11 cellular contexts compared by ENCODE assay signal in the genomic region with DNA sequence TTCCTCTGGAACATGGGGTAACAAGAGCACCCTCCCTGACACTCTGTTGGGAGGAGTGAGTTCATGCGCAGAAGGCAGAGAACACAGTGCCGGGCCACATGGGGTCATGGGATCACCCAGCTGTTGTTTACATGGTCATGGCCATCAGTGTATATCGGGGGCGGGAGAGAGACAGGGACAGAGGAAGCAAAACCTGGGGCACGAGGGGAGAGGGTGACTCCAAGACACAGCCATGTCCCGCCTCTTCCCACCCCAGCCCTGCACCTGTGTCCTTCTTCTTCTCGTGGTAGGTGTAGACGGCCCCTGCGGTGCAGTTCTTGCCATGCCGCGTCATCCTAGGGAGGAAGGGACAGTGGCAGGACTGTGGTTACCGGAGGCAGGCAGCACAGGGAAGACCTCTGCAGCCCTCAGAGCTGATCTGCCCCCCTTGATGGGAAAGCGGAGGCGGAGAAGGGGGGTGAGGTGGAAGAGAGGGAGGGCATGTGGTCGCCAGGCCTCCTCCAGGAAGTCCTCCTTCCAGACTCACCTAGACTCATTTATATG. TPM values are rescaled to one million over a fixed set of nuclear protein-coding genes. Genes with fewer than 3 reads are reported as not detected.
A peak's percentile ranks its signal among the peaks of the same experiment; 100 is the strongest.
DNase-seq lines count a peak whose midpoint lies in the region; ATAC-seq and TF ChIP-seq lines count a peak whose summit lies in the region.
"Had no signal": no experiment of that assay in that cellular context is flagged by ENCODE, and none has a peak within 500 bp of the region (broad histone marks: within the 10 kb centered on the region; RNA-seq: fewer than 3 reads in every experiment).

No MANE protein-coding gene starts in this region.

- peaks cover 52% of the 10 kb centered on the region for H3K4me1 Mint-ChIP-seq in activated T-helper 17 cell treated with anti-CD3 and anti-CD28 coated beads, Interleukin-2, amount 50 U/mL, for 72 hours

- H3K27ac Mint-ChIP-seq in activated T-helper 17 cell treated with anti-CD3 and anti-CD28 coated beads, Interleukin-2, amount 50 U/mL, for 72 hours: peak overlapping the region; percentile 96

- no peak overlapping the region for H3K27ac ChIP-seq in HUES64 (ENCODE audit: low read depth, low read length)
- no peak overlapping the region for H3K27ac ChIP-seq in iPS-20b (ENCODE audit: low read length)
- H3K27ac ChIP-seq in skin epidermis: peak overlapping the region in 16 of 21 experiments; percentile 1 to 80 (median 44)
- H3K27ac ChIP-seq in left lung: no peak overlapping the region
- peak overlapping the region in 1 of 2 donors; percentile 13 for H3K27ac ChIP-seq in coronary artery
- H3K27ac ChIP-seq: thoracic aorta had no signal

- peak; percentile 23 for ATAC-seq in activated T-helper 17 cell treated with anti-CD3 and anti-CD28 coated beads, Interleukin-2, amount 50 U/mL, for 72 hours (replicated peaks)
- ATAC-seq in left lung: no peak
- ATAC-seq in HG03280 (IDR thresholded peaks at IDR 0.05; ENCODE audit: unreplicated experiment): no peak

- H3K9me3 ChIP-seq in HUES64 (ENCODE audit: insufficient read depth, low read depth, low read length) (no peaks in the 10 kb centered on the region), iPS-20b (ENCODE audit: insufficient read depth, low read depth, low read length) (no peaks in the 10 kb centered on the region), left lung (no peaks in the 10 kb centered on the region)
- H3K9me3 ChIP-seq: thoracic aorta had no signal

- peaks cover 70% of the 10 kb centered on the region for H3K36me3 Mint-ChIP-seq in activated T-helper 17 cell treated with anti-CD3 and anti-CD28 coated beads, Interleukin-2, amount 50 U/mL, for 72 hours (ENCODE audit: low read depth)

- H3K36me3 ChIP-seq in HUES64 (ENCODE audit: insufficient read depth, low read length): peaks cover 38% of the 10 kb centered on the region
- peaks cover 28% of the 10 kb centered on the region for H3K36me3 ChIP-seq in iPS-20b (ENCODE audit: insufficient read depth, low read depth, low read length)
- H3K36me3 ChIP-seq in left lung: peaks cover 0 to 45% of the 10 kb centered on the region in 2 donors

- H3K4me1 ChIP-seq in HUES64 (ENCODE audit: insufficient read depth, low read length) (no peaks in the 10 kb centered on the region; the same call in 1 of the 2 replicates), iPS-20b (ENCODE audit: insufficient read depth, low read length) (no peaks in the 10 kb centered on the region), left lung (peaks cover 0 to 24% of the 10 kb centered on the region in 2 donors)

- 81% methylated on average over 14 of the region's 15 CpGs for WGBS in HUES64

- no peaks in the 10 kb centered on the region for H3K9me3 Mint-ChIP-seq in activated T-helper 17 cell treated with anti-CD3 and anti-CD28 coated beads, Interleukin-2, amount 50 U/mL, for 72 hours

- no peak for TF ChIP-seq CTCF in left lung (IDR thresholded peaks at IDR 0.05)
- TF ChIP-seq CTCF in coronary artery (IDR thresholded peaks at IDR 0.05): no peak

- no peaks in the 10 kb centered on the region for H3K27me3 Mint-ChIP-seq in activated T-helper 17 cell treated with anti-CD3 and anti-CD28 coated beads, Interleukin-2, amount 50 U/mL, for 72 hours

- no peak for DNase-seq in left lung
- DNase-seq in SHP77 treated with DMSO at 0.1 percent for 48 hours (lab: John Stamatoyannopoulos, UW): no peak
- DNase-seq in coronary artery (ENCODE audit: low spot score): no peak
- DNase-seq: NCI-H774 had no signal

- intact Hi-C loops in left lung (cut with DNase I): no loop called here

- no peaks in the 10 kb centered on the region for H3K27me3 ChIP-seq in HUES64 (ENCODE audit: insufficient read depth, low read length)
- H3K27me3 ChIP-seq in iPS-20b (ENCODE audit: insufficient read depth, low read length): no peaks in the 10 kb centered on the region
- no peaks in the 10 kb centered on the region for H3K27me3 ChIP-seq in left lung

- H3K9ac ChIP-seq in HUES64 (ENCODE audit: low read depth, low read length) (peak overlapping the region; percentile 5; the same call in 1 of the 2 replicates), iPS-20b (ENCODE audit: low read depth, low read length) (0 out of 2 replicates have a peak overlapping the region, but pooled peaks have one; percentile 34)

- H3K4me3 ChIP-seq in HUES64 (ENCODE audit: low read length): no peak overlapping the region
- H3K4me3 ChIP-seq in iPS-20b (ENCODE audit: low read length): no peak overlapping the region
- H3K4me3 ChIP-seq in skin epidermis: peak overlapping the region in 1 of 7 experiments; percentile 8
- no peak overlapping the region for H3K4me3 ChIP-seq in left lung
- no peak overlapping the region for H3K4me3 ChIP-seq in coronary artery
- H3K4me3 ChIP-seq: thoracic aorta had no signal

- H3K4me3 Mint-ChIP-seq in activated T-helper 17 cell treated with anti-CD3 and anti-CD28 coated beads, Interleukin-2, amount 50 U/mL, for 72 hours: peak overlapping the region; percentile 92

RNA-seq across cellular contexts. Expression of a gene that starts 19.9 kb away (rescaled TPM):
- 61.3 TPM for polyA plus RNA-seq in HUES64 (2013, experiment 1 of 2)
- polyA plus RNA-seq in HUES64 (2013, experiment 2 of 2): 62.8 TPM
- 100 to 1,000 TPM; 101 to 103 TPM for total RNA-seq in activated T-helper 17 cell treated with anti-CD3 and anti-CD28 coated beads, Interleukin-2, amount 50 U/mL, for 72 hours
- 10 to 100 TPM; 40.8 to 45.0 TPM for total RNA-seq in left lung

RNA-seq across cellular contexts. Expression of a gene that starts 20.7 kb away (rescaled TPM):
- 1.8 TPM for polyA plus RNA-seq in HUES64 (2013, experiment 1 of 2)
- polyA plus RNA-seq in HUES64 (2013, experiment 2 of 2): 1.5 TPM
- 10 to 100 TPM in 1 of 2 donors, 1 to 10 TPM in 1; 3.8 to 12.3 TPM for total RNA-seq in activated T-helper 17 cell treated with anti-CD3 and anti-CD28 coated beads, Interleukin-2, amount 50 U/mL, for 72 hours
- 10 to 100 TPM in 1 of 2 donors, 1 to 10 TPM in 1; 7.6 to 13.6 TPM for total RNA-seq in left lung
- total RNA-seq: thoracic aorta had no signal
- polyA plus RNA-seq: fibroblast of lung had no signal

RNA-seq across cellular contexts. Expression of a gene that starts 30.6 kb away (rescaled TPM):
- 30.1 TPM for polyA plus RNA-seq in HUES64 (2013, experiment 1 of 2)
- polyA plus RNA-seq in HUES64 (2013, experiment 2 of 2): 30.4 TPM
- 10 to 100 TPM; 27.2 to 27.8 TPM for total RNA-seq in activated T-helper 17 cell treated with anti-CD3 and anti-CD28 coated beads, Interleukin-2, amount 50 U/mL, for 72 hours
- total RNA-seq in left lung: 10 to 100 TPM; 26.1 to 26.7 TPM

RNA-seq across cellular contexts. Expression of a gene that starts 32.6 kb away (rescaled TPM):
- polyA plus RNA-seq in HUES64 (2013, experiment 1 of 2): 3.3 TPM
- 3.6 TPM for polyA plus RNA-seq in HUES64 (2013, experiment 2 of 2)
- 10 to 100 TPM in 1 of 2 donors, 1 to 10 TPM in 1; 1.2 to 11.8 TPM for total RNA-seq in activated T-helper 17 cell treated with anti-CD3 and anti-CD28 coated beads, Interleukin-2, amount 50 U/mL, for 72 hours
- 10 to 100 TPM; 55.4 to 65.3 TPM for total RNA-seq in left lung

RNA-seq across cellular contexts. Expression of a gene that starts 48.0 kb away (rescaled TPM):
- polyA plus RNA-seq in HUES64 (2013, experiment 1 of 2): 14.3 TPM
- 24.0 TPM for polyA plus RNA-seq in HUES64 (2013, experiment 2 of 2)
- total RNA-seq in activated T-helper 17 cell treated with anti-CD3 and anti-CD28 coated beads, Interleukin-2, amount 50 U/mL, for 72 hours: 10 to 100 TPM; 11.1 to 15.8 TPM
- total RNA-seq in left lung: 100 to 1,000 TPM; 283 to 288 TPM

Comparison
In these comparisons a context has a peak if more than half of its experiments do, and no peak if none do; other contexts are left out.
1. H3K27ac ChIP-seq: peak in skin epidermis (16 of 21); none in HUES64 (single experiment), iPS-20b (single experiment) and left lung (0 of 2).